In the genomic region with DNA sequence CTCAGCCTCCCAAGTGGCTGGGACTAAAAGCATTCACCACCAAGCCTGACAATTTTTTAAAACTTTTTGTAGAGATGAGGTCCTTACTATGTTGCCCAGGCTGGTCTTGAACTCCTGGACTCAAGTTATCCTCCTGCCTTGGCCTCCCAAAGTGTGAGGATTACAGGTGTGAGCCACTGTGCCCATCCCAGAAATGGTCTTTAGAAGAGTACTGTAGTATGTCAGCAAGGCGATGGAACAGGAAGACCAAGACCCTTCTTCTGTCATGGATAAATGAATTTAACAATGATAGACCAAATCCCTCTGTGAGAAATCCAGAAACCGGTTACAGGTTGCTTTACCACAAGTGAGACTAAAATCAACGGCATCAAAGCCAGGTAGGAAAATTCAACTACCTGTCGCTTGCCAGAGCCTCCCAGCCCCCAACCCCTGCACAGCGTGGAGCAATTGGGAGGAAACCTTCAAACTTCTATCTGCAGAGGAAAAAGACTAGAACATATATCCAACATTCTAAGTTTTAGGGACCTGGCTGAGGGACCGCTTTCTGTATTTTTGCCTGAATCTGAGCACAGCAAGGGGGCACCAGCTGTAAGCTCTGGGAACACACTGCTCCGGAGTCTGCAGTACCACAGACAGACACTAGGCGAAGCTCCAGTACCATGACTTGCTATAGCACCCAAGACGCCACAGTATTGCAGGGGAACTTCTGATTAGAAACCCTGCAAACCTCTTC, we compare ENCODE assay signal across 8 cellular contexts. TPM values are rescaled to one million over a fixed set of nuclear protein-coding genes. Genes with fewer than 3 reads are reported as not detected.
DNase-seq lines count a peak whose midpoint lies in the region; ATAC-seq and TF ChIP-seq lines count a peak whose summit lies in the region.

No MANE protein-coding gene starts in this region.

- H4K20me1 ChIP-seq in GM23248 (ENCODE audit: insufficient read depth) (no peaks in the 10 kb centered on the region), KMS-11 (ENCODE audit: insufficient read depth) (no peaks in the 10 kb centered on the region)

- H3K36me3 ChIP-seq in GM23248 (ENCODE audit: low read depth) (no peaks in the 10 kb centered on the region), KMS-11 (ENCODE audit: insufficient read depth) (no peaks in the 10 kb centered on the region), Panc1 (ENCODE audit: control insufficient read depth, insufficient read depth, low read length) (no peaks in the 10 kb centered on the region), testis (ENCODE audit: low read depth, missing control alignments) (no peaks in the 10 kb centered on the region)

- H3K4me3 ChIP-seq in GM23248 (no peak overlapping the region), KMS-11 (IDR thresholded peaks at IDR 0.05; ENCODE audit: insufficient read depth, low read depth, low read length) (no peak overlapping the region), Panc1 (ENCODE audit: low read depth in 2 of 2, low read length in 2 of 2) (no peak overlapping the region), fibroblast of the aortic adventitia (ENCODE audit: low read depth, low read length) (no peak overlapping the region), testis (no peak overlapping the region)

- H3K4me2 ChIP-seq in GM23248 (ENCODE audit: unreplicated experiment) = no peak overlapping the region
- H3K4me2 ChIP-seq in KMS-11 = no peak overlapping the region

- POLR2A ChIA-PET in Panc1 (lab: Charles Lee) = no interaction called here

- TF ChIP-seq CTCF in KMS-11 (conservative IDR thresholded peaks at IDR 0.05; ENCODE audit: low read depth, low read length) = peak; percentile 99
- TF ChIP-seq CTCF in Panc1 (IDR thresholded peaks at IDR 0.05) = peak; percentile 97
- peak; percentile 97 for TF ChIP-seq CTCF in fibroblast of the aortic adventitia (IDR thresholded peaks at IDR 0.05; ENCODE audit: insufficient read depth, low read length)
- TF ChIP-seq CTCF in testis (IDR thresholded peaks at IDR 0.05) = peak; percentile 57 to 72 (median 65)

- no peak overlapping the region for H3K27ac ChIP-seq in GM23248
- H3K27ac ChIP-seq in KMS-11 = no peak overlapping the region
- H3K27ac ChIP-seq in Panc1 (ENCODE audit: low read length) = no peak overlapping the region
- H3K27ac ChIP-seq in testis = no peak overlapping the region

- peak; percentile 98 for ATAC-seq in Panc1

- H3K9me3 ChIP-seq in GM23248 (ENCODE audit: low read depth) = no peaks in the 10 kb centered on the region
- no peaks in the 10 kb centered on the region for H3K9me3 ChIP-seq in Panc1 (ENCODE audit: control insufficient read depth, insufficient read depth, low read depth, low read length)
- no peaks in the 10 kb centered on the region for H3K9me3 ChIP-seq in testis

- CTCF ChIA-PET in Panc1 (lab: Charles Lee) = interaction anchor here (0.5 to 1.0 kb wide), 4 partner anchors 66 to 349 kb away, joined by 3 to 9 read pairs (median 4); no protein-coding TSS in a partner anchor

- H3K9me2 ChIP-seq in GM23248 (ENCODE audit: insufficient read depth) = no peaks in the 10 kb centered on the region

- WGBS in GM23248 (ENCODE audit: low coverage in 1 of 2, low lambda C conversion rate in 2 of 2, missing lambda C conversion rate in 2 of 2), 2 experiments = 19 to 23% methylated on average over 9 of the region's 9 CpGs
- WGBS in testis, 2 donors = 33 to 34% methylated on average over 9 of the region's 9 CpGs

- H3K4me1 ChIP-seq in GM23248 (ENCODE audit: insufficient read depth) (no peaks in the 10 kb centered on the region), KMS-11 (ENCODE audit: low read depth, poor library complexity, severe bottlenecking) (no peaks in the 10 kb centered on the region), Panc1 (ENCODE audit: control insufficient read depth, insufficient read depth, low read length) (no peaks in the 10 kb centered on the region), testis (no peaks in the 10 kb centered on the region)

- in situ Hi-C loops in G401 (cut with HindIII; ENCODE audit: low sequenced_read_pairs) (no loop called here), GM23248 (cut with MboI) (no loop called here), Panc1 (cut with HindIII; ENCODE audit: low pct_unique_long_range_greater_than_20kb, low sequenced_read_pairs) (no loop called here)

- H3K27me3 ChIP-seq in GM23248 (replicated peaks; ENCODE audit: insufficient read depth) (peaks cover 28% of the 10 kb centered on the region), KMS-11 (ENCODE audit: insufficient read depth, low read depth) (no peaks in the 10 kb centered on the region), Panc1 (ENCODE audit: control insufficient read depth, insufficient read depth, low read length) (peaks cover 5% of the 10 kb centered on the region), testis (no peaks in the 10 kb centered on the region)

- BruUV-seq in Panc1 (replicated peaks; lab: Mats Ljungman, UMichigan) = no TSS peak

- DNase-seq in G401 (ENCODE audit: low spot score) (peak; percentile 50), GM23248 (peak; percentile 72), Panc1 (ENCODE audit: low read depth, low spot score) (peak; percentile 77), fibroblast of the aortic adventitia (ENCODE audit: low read depth) (peak; percentile 79), nucleus accumbens (lab: John Stamatoyannopoulos, UW) (peak in 49 of 56 donors; percentile 3 to 82 (median 45)), testis (peak; percentile 86)
- peak; percentile 75 for DNase-seq in activated T-cell treated with anti-CD3 and anti-CD28 coated beads, Interleukin-2, amount 50 U/mL, for 1 hour

- H3F3A ChIP-seq in GM23248 (ENCODE audit: insufficient read depth) = no peaks in the 10 kb centered on the region

- H3K79me2 ChIP-seq in GM23248 (ENCODE audit: insufficient read depth) (no peaks in the 10 kb centered on the region), KMS-11 (ENCODE audit: insufficient read depth, low read depth) (no peaks in the 10 kb centered on the region)

- H2AFZ ChIP-seq in GM23248 = no peak overlapping the region
- no peak overlapping the region for H2AFZ ChIP-seq in KMS-11 (ENCODE audit: low read depth)

- intact Hi-C loops in Panc1 (cut with micrococcal nuclease; ENCODE audit: unreplicated experiment) = no loop called here
- intact Hi-C loops in testis (cut with DNase I; ENCODE audit: low total_unique reads) = no loop called here

- TF ChIP-seq POLR2A in testis (IDR thresholded peaks at IDR 0.05) = no peak

- no peak overlapping the region for H3K9ac ChIP-seq in GM23248
- no peak overlapping the region for H3K9ac ChIP-seq in KMS-11

RNA-seq across cellular contexts. Expression of a gene that starts 51.3 kb away (rescaled TPM):
- 78.6 and 94.0 TPM in 2 replicates for total RNA-seq in G401 (2014; rRNA removed; shearing (Covaris generic))
- 19.6 and 31.5 TPM in 2 replicates for total RNA-seq in GM23248 (2014; rRNA removed; shearing (Covaris generic))
- polyA plus RNA-seq in GM23248 (2016; fragmentation: Nextera tagmentation; extraction: Ambion mirVana) (63.4 TPM in 2 replicates), testis (ENCODE audit: insufficient read depth, low read depth, low replicate concordance) (41.2 TPM)
- total RNA-seq in Panc1 (2021; ENCODE audit: unreplicated experiment) (82.0 TPM), fibroblast of the aortic adventitia (ENCODE audit: low replicate concordance) (13.4 and 25.8 TPM in 2 replicates), testis (10 to 100 TPM; 60.9 to 72.2 TPM)
- 123 TPM for polyA plus RNA-seq in Panc1 (2012; ENCODE audit: insufficient read length)

RNA-seq across cellular contexts. Expression of a gene that starts 57.5 kb away (rescaled TPM):
- not detected in 2 replicates for total RNA-seq in G401 (2014; rRNA removed; shearing (Covaris generic))
- not detected in 2 replicates for total RNA-seq in GM23248 (2014; rRNA removed; shearing (Covaris generic))
- polyA plus RNA-seq in GM23248 (2016; fragmentation: Nextera tagmentation; extraction: Ambion mirVana) = not detected in 2 replicates
- total RNA-seq in Panc1 (2021; ENCODE audit: unreplicated experiment) = 1.1 TPM
- polyA plus RNA-seq in Panc1 (2012; ENCODE audit: insufficient read length) = not detected
- total RNA-seq in fibroblast of the aortic adventitia (ENCODE audit: low replicate concordance) = not detected in 2 replicates
- 1 to 10 TPM; 3.4 to 9.7 TPM for total RNA-seq in testis
- polyA plus RNA-seq in testis (ENCODE audit: insufficient read depth, low read depth, low replicate concordance) = 203 TPM
